In the genomic region with DNA sequence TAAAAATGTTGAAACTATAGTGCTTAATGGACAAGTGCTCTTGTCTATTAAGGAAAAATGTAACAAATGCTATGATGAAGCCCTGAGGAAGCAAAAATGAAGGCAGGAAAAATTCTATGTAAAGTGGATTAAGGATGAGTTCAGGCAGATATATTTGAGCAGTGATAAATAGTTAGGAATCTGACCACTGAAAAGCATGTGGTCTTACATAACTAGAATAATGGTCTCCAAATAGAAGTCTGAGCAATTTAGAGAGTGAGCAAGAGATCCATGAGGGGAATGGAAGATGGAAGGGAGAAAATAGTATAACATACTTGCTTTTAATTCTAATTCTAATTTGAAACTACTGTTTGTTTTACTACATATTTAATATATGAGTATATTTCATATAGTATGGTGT, we compare ENCODE assay signal across 7 cellular contexts.
"Had no signal": no experiment of that assay in that cellular context is flagged by ENCODE, and none has a peak within 500 bp of the region (broad histone marks: within the 10 kb centered on the region; RNA-seq: fewer than 3 reads in every experiment).

No MANE protein-coding gene starts in this region.

- H3K4me3 ChIP-seq: GM12878 had no signal

- FAIRE-seq: G401.6, GM12878, GM12891, GM12892, GM18507 had no signal

- DNase-seq: GDM1, GF-D8 had no signal
